In the genomic region with DNA sequence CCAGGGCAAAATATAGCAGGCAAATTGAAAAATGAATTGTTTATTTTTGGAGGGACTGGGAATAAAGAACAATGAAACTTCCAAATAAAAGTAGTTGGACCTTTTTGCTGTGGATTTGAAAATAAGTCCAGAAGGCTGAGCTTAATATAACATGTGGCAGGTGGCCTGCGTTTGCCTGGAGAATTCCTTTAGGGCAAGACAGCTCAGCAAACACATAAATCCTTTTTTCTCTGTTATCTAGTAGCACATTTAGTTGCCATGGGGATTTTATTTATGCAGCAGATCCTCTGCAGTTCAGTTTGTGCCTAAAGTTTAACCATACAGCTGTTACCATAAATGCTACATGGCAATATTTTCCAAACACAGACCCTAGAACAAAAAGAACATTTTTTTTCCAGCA, we compare ENCODE assay signal across 18 cellular contexts.
A peak's percentile ranks its signal among the peaks of the same experiment; 100 is the strongest.
DNase-seq lines count a peak whose midpoint lies in the region; ATAC-seq and TF ChIP-seq lines count a peak whose summit lies in the region.
"Had no signal": no experiment of that assay in that cellular context is flagged by ENCODE, and none has a peak within 500 bp of the region (broad histone marks: within the 10 kb centered on the region; RNA-seq: fewer than 3 reads in every experiment).

No MANE protein-coding gene starts in this region.

- no peaks in the 10 kb centered on the region for H3K27me3 ChIP-seq in A673 (replicated peaks; ENCODE audit: insufficient read depth, low read depth, low read length, poor library complexity)
- H3K27me3 ChIP-seq: dorsolateral prefrontal cortex, esophagus squamous epithelium, upper lobe of right lung had no signal

- POLR2A ChIA-PET in A673 (lab: Charles Lee; ENCODE audit: low non-redundant PET): no interaction called here

- intact Hi-C loops in A673 (cut with micrococcal nuclease; ENCODE audit: unreplicated experiment) (no loop called here), left cardiac atrium (cut with DNase I) (no loop called here), head of caudate nucleus (cut with DNase I) (no loop called here)

- in situ Hi-C loops in astrocyte of the spinal cord (cut with HindIII; ENCODE audit: low sequenced_read_pairs): no loop called here

- peaks cover 40% of the 10 kb centered on the region for H3K4me1 ChIP-seq in A673 (ENCODE audit: insufficient read depth, low read length, poor library complexity, severe bottlenecking)
- H3K4me1 ChIP-seq: A549, esophagus squamous epithelium, upper lobe of right lung had no signal

- peak overlapping the region; percentile 4 for H3K27ac ChIP-seq in A673 (ENCODE audit: low read depth, low read length, poor library complexity, severe bottlenecking)
- H3K27ac ChIP-seq: A549, dorsolateral prefrontal cortex, esophagus squamous epithelium, GM23248, upper lobe of right lung had no signal

- no peaks in the 10 kb centered on the region for H3K36me3 ChIP-seq in A673 (ENCODE audit: insufficient read depth, low read length, poor library complexity, severe bottlenecking)
- H3K36me3 ChIP-seq: esophagus squamous epithelium, upper lobe of right lung had no signal

- H3K9me3 ChIP-seq in A673 (ENCODE audit: low read depth, low read length, poor library complexity, severe bottlenecking): no peaks in the 10 kb centered on the region
- H3K9me3 ChIP-seq: A549, esophagus squamous epithelium, upper lobe of right lung had no signal

- no TSS peak for BruUV-seq in A673 (replicated peaks; lab: Mats Ljungman, UMichigan)

- CTCF ChIA-PET in A673 (lab: Charles Lee): no interaction called here

- ATAC-seq in GM21390 (IDR thresholded peaks at IDR 0.05; ENCODE audit: unreplicated experiment) (no peak), HG02642 (IDR thresholded peaks at IDR 0.05; ENCODE audit: poor library complexity, unreplicated experiment) (no peak), left cardiac atrium (no peak)
- ATAC-seq: A549; stimulated activated naive CD8-positive, alpha-beta T cell treated with anti-CD3 and anti-CD28 coated beads, Interleukin-15, Interleukin-2, amounts not matched to agents 100 U/mL and 50 U/mL, for 24 hours; upper lobe of right lung had no signal

- TF ChIP-seq CTCF in A673 (conservative IDR thresholded peaks at IDR 0.05; ENCODE audit: low read depth, low read length) (no peak), astrocyte of the spinal cord (IDR thresholded peaks at IDR 0.05; ENCODE audit: low read depth, low read length) (no peak)

- DNase-seq in A673 (ENCODE audit: low spot score) (peak; percentile 44), NCI-H1417 treated with DMSO at 0.1 percent for 48 hours (lab: John Stamatoyannopoulos, UW) (peak; percentile 85), NCI-H69 (lab: John Stamatoyannopoulos, UW) (peak; percentile 89), astrocyte of the spinal cord (ENCODE audit: low read depth, low spot score) (peak; percentile 12), left cardiac atrium (no peak), head of caudate nucleus (no peak)
- DNase-seq: DND-41; esophagus squamous epithelium; glutamatergic neuron; GM23248; mammary epithelial cell; NK-92 treated with Interleukin-12 subunit alpha and Interleukin-12 subunit beta, amount 100 ng/mL, for 24 hours; stimulated activated naive CD8-positive, alpha-beta T cell treated with anti-CD3 and anti-CD28 coated beads, Interleukin-15, Interleukin-2, amounts not matched to agents 100 U/mL and 50 U/mL, for 24 hours; upper lobe of right lung had no signal

- H3K4me3 ChIP-seq in A673 (ENCODE audit: low read depth, low read length, poor library complexity, severe bottlenecking): no peak overlapping the region
- H3K4me3 ChIP-seq in astrocyte of the spinal cord (ENCODE audit: low read depth, low read length): no peak overlapping the region
- H3K4me3 ChIP-seq: A549, dorsolateral prefrontal cortex, esophagus squamous epithelium, GM23248, upper lobe of right lung had no signal

Comparison
In these comparisons a context has a peak if more than half of its experiments do, and no peak if none do; other contexts are left out.
1. DNase-seq: peak in A673 (single experiment), NCI-H1417 treated with DMSO at 0.1 percent for 48 hours (single experiment), NCI-H69 (single experiment) and astrocyte of the spinal cord (single experiment); none in left cardiac atrium (single experiment) and head of caudate nucleus (0 of 42).